In genomic region chr5:119335261-119335677, GRCh38 we compare ENCODE assay signal across 9 cellular contexts. TPM values are rescaled to one million over a fixed set of nuclear protein-coding genes. Genes with fewer than 3 reads are reported as not detected.
DNase-seq lines count a peak whose midpoint lies in the region; TF ChIP-seq lines count a peak whose summit lies in the region.
"Had no signal": no experiment of that assay in that cellular context is flagged by ENCODE, and none has a peak within 500 bp of the region (broad histone marks: within the 10 kb centered on the region; RNA-seq: fewer than 3 reads in every experiment).

No MANE protein-coding gene starts in this region.

- H3K36me3 ChIP-seq in SU-DHL-6 (ENCODE audit: low read length), result no peaks in the 10 kb centered on the region
- H3K36me3 ChIP-seq in esophagus (ENCODE audit: control insufficient read depth in 2 of 2, insufficient read depth in 2 of 2, low read length in 1 of 2), result no peaks in the 10 kb centered on the region
- no peaks in the 10 kb centered on the region for H3K36me3 ChIP-seq in thymus (ENCODE audit: control insufficient read depth, insufficient read depth)

- H3K9me2 ChIP-seq in SU-DHL-6 (replicated peaks; ENCODE audit: insufficient read depth, low read length), result no peaks in the 10 kb centered on the region

- H3K79me2 ChIP-seq in SU-DHL-6 (ENCODE audit: insufficient read depth, low read length), result peaks cover 99% of the 10 kb centered on the region

- H3K4me3 ChIP-seq in SU-DHL-6 (ENCODE audit: insufficient read depth, low read length, poor library complexity, severe bottlenecking) (peak overlapping the region; percentile 56), esophagus (ENCODE audit: low read depth in 1 of 2, low read length in 2 of 2) (peak overlapping the region in 1 of 2 donors; percentile 52), thymus (ENCODE audit: low read length) (peak overlapping the region; percentile 7)

- peak overlapping the region; percentile 94 for H3K4me2 ChIP-seq in SU-DHL-6 (ENCODE audit: low read depth, low read length, poor library complexity, severe bottlenecking)

- TF ChIP-seq CTCF in SU-DHL-6 (IDR thresholded peaks at IDR 0.05; ENCODE audit: insufficient read depth, low read length, poor library complexity, severe bottlenecking), result no peak

- DNase-seq in activated naive CD4-positive, alpha-beta T cell treated with anti-CD3 and anti-CD28 coated beads, Interleukin-2, amount 10 ng/mL, durations not matched to agents 7 days and 5 days, result no peak
- DNase-seq in activated naive CD4-positive, alpha-beta T cell treated with anti-CD3 and anti-CD28 coated beads, Interleukin-2, amount 50 U/mL, for 16 hours, result no peak
- DNase-seq in SHP77 (lab: John Stamatoyannopoulos, UW) (no peak), occipital lobe (lab: John Stamatoyannopoulos, UW) (no peak)
- no peak for DNase-seq in effector CD8-positive, alpha-beta T cell (lab: John Stamatoyannopoulos, UW)
- DNase-seq: NCI-H1417 treated with DMSO at 0.1 percent for 48 hours had no signal

- H3K9me3 Mint-ChIP-seq in activated naive CD4-positive, alpha-beta T cell treated with anti-CD3 and anti-CD28 coated beads, Interleukin-2, amount 10 ng/mL, durations not matched to agents 7 days and 5 days, result no peaks in the 10 kb centered on the region

- H3F3A ChIP-seq in SU-DHL-6 (ENCODE audit: insufficient read depth), result peaks cover 74% of the 10 kb centered on the region

- no peaks in the 10 kb centered on the region for H3K27me3 Mint-ChIP-seq in activated naive CD4-positive, alpha-beta T cell treated with anti-CD3 and anti-CD28 coated beads, Interleukin-2, amount 10 ng/mL, durations not matched to agents 7 days and 5 days

- H3K27me3 ChIP-seq in SU-DHL-6 (ENCODE audit: low read length) (no peaks in the 10 kb centered on the region), esophagus (ENCODE audit: control insufficient read depth in 1 of 2, insufficient read depth in 2 of 2, low read length in 2 of 2) (no peaks in the 10 kb centered on the region), thymus (ENCODE audit: control insufficient read depth, insufficient read depth) (no peaks in the 10 kb centered on the region)

- H3K27ac Mint-ChIP-seq in activated naive CD4-positive, alpha-beta T cell treated with anti-CD3 and anti-CD28 coated beads, Interleukin-2, amount 10 ng/mL, durations not matched to agents 7 days and 5 days, result peak overlapping the region; percentile 86

- H2AFZ ChIP-seq in SU-DHL-6 (ENCODE audit: low read depth, low read length, severe bottlenecking), result no peak overlapping the region

- H3K4me1 ChIP-seq in esophagus (ENCODE audit: control insufficient read depth in 2 of 2, insufficient read depth in 2 of 2, low read length in 1 of 2) (peaks cover 10 to 12% of the 10 kb centered on the region in 2 donors), thymus (ENCODE audit: control insufficient read depth, insufficient read depth, low read length) (peaks cover 82% of the 10 kb centered on the region)

- peaks cover 76% of the 10 kb centered on the region for H3K4me1 Mint-ChIP-seq in activated naive CD4-positive, alpha-beta T cell treated with anti-CD3 and anti-CD28 coated beads, Interleukin-2, amount 10 ng/mL, durations not matched to agents 7 days and 5 days

- CTCF ChIA-PET in activated naive CD4-positive, alpha-beta T cell treated with anti-CD3 and anti-CD28 coated beads, Interleukin-2, amount 10 ng/mL, durations not matched to agents 7 days and 5 days (lab: Charles Lee), result interaction anchor here (0.7 to 10.1 kb wide), 7 partner anchors 12 to 76 kb away, joined by 3 to 121 read pairs (median 4); no protein-coding TSS in a partner anchor

- WGBS in esophagus, 2 donors, result 55 to 60% methylated on average over 4 of the region's 4 CpGs
- 95% methylated on average over 4 of the region's 4 CpGs for WGBS in thymus

- H3K9ac ChIP-seq in SU-DHL-6 (ENCODE audit: low read length), result peak overlapping the region; percentile 56

- H3K4me3 Mint-ChIP-seq in activated naive CD4-positive, alpha-beta T cell treated with anti-CD3 and anti-CD28 coated beads, Interleukin-2, amount 10 ng/mL, durations not matched to agents 7 days and 5 days, result peak overlapping the region; percentile 82

- H3K36me3 Mint-ChIP-seq in activated naive CD4-positive, alpha-beta T cell treated with anti-CD3 and anti-CD28 coated beads, Interleukin-2, amount 10 ng/mL, durations not matched to agents 7 days and 5 days, result peaks cover 63% of the 10 kb centered on the region

- H3K9me3 ChIP-seq in SU-DHL-6 (ENCODE audit: insufficient read depth, low read length) (no peaks in the 10 kb centered on the region), esophagus (ENCODE audit: control insufficient read depth in 2 of 2, insufficient read depth in 1 of 2, low read depth in 1 of 2, low read length in 1 of 2) (no peaks in the 10 kb centered on the region), thymus (ENCODE audit: control insufficient read depth) (no peaks in the 10 kb centered on the region)

- H3K27ac ChIP-seq in SU-DHL-6 (ENCODE audit: low read depth, low read length) (peak overlapping the region; percentile 98), esophagus (ENCODE audit: low read depth in 2 of 2, low read length in 1 of 2) (peak overlapping the region; percentile 2 to 60), thymus (ENCODE audit: low read depth) (no peak overlapping the region)

- no peaks in the 10 kb centered on the region for H4K20me1 ChIP-seq in SU-DHL-6 (ENCODE audit: low read depth, low read length)

RNA-seq across cellular contexts. Expression of gene TNFAIP8, which starts 20.6 kb away (rescaled TPM):
- polyA plus RNA-seq in esophagus (10 to 100 TPM; 11.0 to 16.1 TPM), thymus (94.1 TPM)
- 5.0 TPM for total RNA-seq in occipital lobe
